Comparison of ENCODE assay signal across 17 cellular contexts in the genomic region with DNA sequence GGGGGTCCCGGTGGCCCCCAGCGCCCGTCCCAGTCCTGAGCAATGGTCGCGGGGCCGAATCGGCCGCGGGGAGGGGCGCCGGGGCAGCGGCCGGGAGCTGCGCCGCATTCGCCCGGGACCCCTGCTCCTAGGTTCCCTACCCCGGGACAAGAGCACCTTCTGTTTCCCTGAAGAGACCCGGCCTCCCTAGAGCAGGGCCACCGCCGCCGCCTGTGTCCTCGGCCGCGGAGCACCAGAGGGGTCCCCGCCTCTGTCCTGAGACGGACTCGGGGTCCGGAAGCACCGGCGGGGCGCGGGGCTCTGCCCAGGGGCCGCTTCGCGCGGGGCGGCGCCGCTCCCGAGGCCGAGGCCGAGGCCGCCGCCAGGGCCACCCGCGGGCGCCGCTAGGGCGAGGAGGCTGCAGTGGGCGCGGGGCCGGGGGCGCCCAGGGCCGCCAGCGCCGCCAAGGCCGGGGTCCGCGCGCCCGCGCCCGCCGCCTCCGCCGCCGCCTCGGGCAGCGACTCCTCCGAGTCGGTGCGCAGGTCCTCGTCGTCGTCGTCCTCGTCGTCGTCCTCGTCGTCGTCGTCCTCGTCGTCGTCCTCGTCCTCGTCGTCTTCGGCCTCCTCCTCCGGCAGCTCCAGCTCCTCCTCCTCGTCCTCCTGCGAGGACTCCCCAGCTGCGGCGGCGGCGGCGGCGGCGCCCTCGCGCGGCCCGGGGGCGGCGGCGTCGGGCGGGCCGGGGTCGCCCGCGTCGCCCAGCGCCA.
DNase-seq lines count a peak whose midpoint lies in the region; ATAC-seq and TF ChIP-seq lines count a peak whose summit lies in the region.
"Had no signal": no experiment of that assay in that cellular context is flagged by ENCODE, and none has a peak within 500 bp of the region (broad histone marks: within the 10 kb centered on the region; RNA-seq: fewer than 3 reads in every experiment).

No MANE protein-coding gene starts in this region.

- no peaks in the 10 kb centered on the region for H3K9me3 Mint-ChIP-seq in CD4-positive, alpha-beta memory T cell
- H3K9me3 Mint-ChIP-seq: CD8-positive, alpha-beta memory T cell had no signal

- peaks cover 0 to under 1% of the 10 kb centered on the region in 2 donors for H3K36me3 Mint-ChIP-seq in CD4-positive, alpha-beta memory T cell
- H3K36me3 Mint-ChIP-seq: activated CD8-positive, alpha-beta memory T cell treated with anti-CD3 and anti-CD28 coated beads, Interleukin-2, amount 10 ng/mL, durations not matched to agents 7 days and 5 days had no signal

- H3K4me3 ChIP-seq in iPS DF 6.9 (ENCODE audit: low read length), result peak overlapping the region; percentile 39; the same call in 1 of the 2 replicates
- H3K4me3 ChIP-seq in skeletal muscle tissue (ENCODE audit: low read length in 3 of 3), result no peak overlapping the region
- peak overlapping the region in 1 of 2 donors; percentile 14 for H3K4me3 ChIP-seq in CD4-positive, alpha-beta memory T cell (ENCODE audit: low read length in 2 of 2)
- H3K4me3 ChIP-seq: PC-9 had no signal

- POLR2A ChIA-PET in CD4-positive, alpha-beta memory T cell (lab: Charles Lee; ENCODE audit: partially characterized antibody), result no interaction called here

- CTCF ChIA-PET in CD4-positive, alpha-beta memory T cell (lab: Charles Lee; ENCODE audit: partially characterized antibody), result no interaction called here

- WGBS in iPS DF 6.9 (ENCODE audit: insufficient coverage, insufficient read length), result no CpG with 5 or more reads among the region's 116 CpGs

- peak overlapping the region; percentile 95 for H3K27ac ChIP-seq in C4-2B
- H3K27ac ChIP-seq in VCaP, result peak overlapping the region; percentile 99
- no peak overlapping the region for H3K27ac ChIP-seq in iPS DF 6.9 (ENCODE audit: low read length)
- H3K27ac ChIP-seq in skeletal muscle tissue (ENCODE audit: low read depth, low read length), result no peak overlapping the region
- H3K27ac ChIP-seq in CD4-positive, alpha-beta memory T cell (ENCODE audit: low read depth, low read length), result no peak overlapping the region
- H3K27ac ChIP-seq: HL-60, PC-9 had no signal

- H3K4me1 Mint-ChIP-seq in CD4-positive, alpha-beta memory T cell, result peaks cover 0 to 10% (median under 1%) of the 10 kb centered on the region in 4 donors
- H3K4me1 Mint-ChIP-seq: activated CD8-positive, alpha-beta memory T cell treated with anti-CD3 and anti-CD28 coated beads, Interleukin-2, amount 10 ng/mL, durations not matched to agents 7 days and 5 days had no signal

- no peak overlapping the region for H3K4me3 Mint-ChIP-seq in CD4-positive, alpha-beta memory T cell
- H3K4me3 Mint-ChIP-seq: activated CD8-positive, alpha-beta memory T cell treated with anti-CD3 and anti-CD28 coated beads, Interleukin-2, amount 10 ng/mL, durations not matched to agents 7 days and 5 days had no signal

- no peak overlapping the region for H3K27ac Mint-ChIP-seq in CD4-positive, alpha-beta memory T cell
- H3K27ac Mint-ChIP-seq: activated CD8-positive, alpha-beta memory T cell treated with anti-CD3 and anti-CD28 coated beads, Interleukin-2, amount 10 ng/mL, durations not matched to agents 7 days and 5 days had no signal

- TF ChIP-seq CTCF in C4-2B (conservative IDR thresholded peaks at IDR 0.05) (no peak), VCaP (conservative IDR thresholded peaks at IDR 0.05) (no peak), omental fat pad (IDR thresholded peaks at IDR 0.05) (no peak)

- no peaks in the 10 kb centered on the region; the same call in 1 of the 2 replicates for H3K36me3 ChIP-seq in iPS DF 6.9 (ENCODE audit: control insufficient read depth, insufficient read depth, low read length)
- peaks cover 20 to 27% (median 21%) of the 10 kb centered on the region in 3 donors for H3K36me3 ChIP-seq in skeletal muscle tissue (ENCODE audit: control insufficient read depth in 3 of 3, insufficient read depth in 3 of 3, low read length in 3 of 3)
- H3K36me3 ChIP-seq in CD4-positive, alpha-beta memory T cell (ENCODE audit: insufficient read depth, low read length), result no peaks in the 10 kb centered on the region

- ATAC-seq in HG03565 (IDR thresholded peaks at IDR 0.05; ENCODE audit: unreplicated experiment) (no peak), omental fat pad (ENCODE audit: low FRiP score) (no peak)
- ATAC-seq: activated CD8-positive, alpha-beta memory T cell treated with anti-CD3 and anti-CD28 coated beads, Interleukin-2, amount 10 ng/mL, durations not matched to agents 7 days and 5 days; sciatic nerve had no signal

- H3K4me1 ChIP-seq in iPS DF 6.9 (ENCODE audit: control insufficient read depth, insufficient read depth, low read length), result peaks cover 9% of the 10 kb centered on the region
- peaks cover 21 to 36% (median 34%) of the 10 kb centered on the region in 3 donors for H3K4me1 ChIP-seq in skeletal muscle tissue (ENCODE audit: control insufficient read depth in 3 of 3, insufficient read depth in 3 of 3, low read length in 3 of 3)
- peaks cover 6% of the 10 kb centered on the region for H3K4me1 ChIP-seq in CD4-positive, alpha-beta memory T cell (ENCODE audit: insufficient read depth, low read length)

- H3K9me3 ChIP-seq in iPS DF 6.9 (ENCODE audit: control insufficient read depth, insufficient read depth, low read length) (no peaks in the 10 kb centered on the region), skeletal muscle tissue (ENCODE audit: control insufficient read depth in 3 of 3, low read length in 3 of 3) (no peaks in the 10 kb centered on the region)
- H3K9me3 ChIP-seq in CD4-positive, alpha-beta memory T cell (ENCODE audit: control insufficient read depth in 1 of 2, low read length in 2 of 2), result no peaks in the 10 kb centered on the region

- DNase-seq in iPS DF 6.9 (ENCODE audit: low read depth, low spot score) (no peak), AG08395 (ENCODE audit: low spot score) (no peak), omental fat pad (ENCODE audit: low spot score) (no peak)
- DNase-seq in CD4-positive, alpha-beta memory T cell, result no peak
- DNase-seq: activated CD8-positive, alpha-beta memory T cell treated with anti-CD3 and anti-CD28 coated beads, Interleukin-2, amount 10 ng/mL, durations not matched to agents 7 days and 5 days; effector CD8-positive, alpha-beta T cell; head of caudate nucleus; NCI-H2171; PC-9; T1000 had no signal

- no peaks in the 10 kb centered on the region for H3K27me3 Mint-ChIP-seq in CD4-positive, alpha-beta memory T cell
- H3K27me3 Mint-ChIP-seq: activated CD8-positive, alpha-beta memory T cell treated with anti-CD3 and anti-CD28 coated beads, Interleukin-2, amount 10 ng/mL, durations not matched to agents 7 days and 5 days; CD8-positive, alpha-beta memory T cell had no signal

- intact Hi-C loops in CD4-positive, alpha-beta memory T cell (cut with micrococcal nuclease), result no loop called here

- peak overlapping the region in 2 of 3 donors; percentile 32 to 54 for H3K9ac ChIP-seq in skeletal muscle tissue (ENCODE audit: low read depth in 1 of 3, low read length in 3 of 3)

- H3K27me3 ChIP-seq in iPS DF 6.9 (ENCODE audit: control insufficient read depth, insufficient read depth, low read length) (peaks cover 13% of the 10 kb centered on the region; the same call in 1 of the 2 replicates), skeletal muscle tissue (ENCODE audit: control insufficient read depth in 3 of 3, insufficient read depth in 3 of 3, low read length in 3 of 3) (peaks cover 0 to 8% (median 0%) of the 10 kb centered on the region in 3 donors)
- no peaks in the 10 kb centered on the region for H3K27me3 ChIP-seq in CD4-positive, alpha-beta memory T cell (ENCODE audit: insufficient read depth, low read length)

Comparison
In these comparisons a context has a peak if more than half of its experiments do, and no peak if none do; other contexts are left out.
1. H3K27ac ChIP-seq: peak in C4-2B (single experiment) and VCaP (single experiment); none in iPS DF 6.9 (single experiment), skeletal muscle tissue (single experiment) and CD4-positive, alpha-beta memory T cell (single experiment).